8 cellular contexts compared by ENCODE assay signal in genomic region chr1:16206547-16207317, GRCh38. TPM values are rescaled to one million over a fixed set of nuclear protein-coding genes. Genes with fewer than 3 reads are reported as not detected.
DNase-seq lines count a peak whose midpoint lies in the region; ATAC-seq and TF ChIP-seq lines count a peak whose summit lies in the region.

No MANE protein-coding gene starts in this region.

- H3K9me3 ChIP-seq in ovary: no peaks in the 10 kb centered on the region
- no peaks in the 10 kb centered on the region for H3K9me3 ChIP-seq in thyroid gland

- no peaks in the 10 kb centered on the region for H3K36me3 Mint-ChIP-seq in HFFc6 (ENCODE audit: low read depth)
- no peaks in the 10 kb centered on the region for H3K36me3 Mint-ChIP-seq in activated naive CD4-positive, alpha-beta T cell treated with anti-CD3 and anti-CD28 coated beads, Interleukin-2, amount 50 U/mL, for 72 hours

- H3K4me3 ChIP-seq in ovary (peak overlapping the region; percentile 51), thyroid gland (replicated peaks in 1 of 3) (peak overlapping the region in 2 of 3 donors; percentile 34 to 43)

- H3K27ac Mint-ChIP-seq in HFFc6: peak overlapping the region; percentile 99
- H3K27ac Mint-ChIP-seq in activated naive CD4-positive, alpha-beta T cell treated with anti-CD3 and anti-CD28 coated beads, Interleukin-2, amount 50 U/mL, for 72 hours: peak overlapping the region; percentile 89 to 91

- H3K9me3 Mint-ChIP-seq in HFFc6: no peaks in the 10 kb centered on the region
- no peaks in the 10 kb centered on the region for H3K9me3 Mint-ChIP-seq in activated naive CD4-positive, alpha-beta T cell treated with anti-CD3 and anti-CD28 coated beads, Interleukin-2, amount 50 U/mL, for 72 hours

- no peaks in the 10 kb centered on the region for H3K27me3 ChIP-seq in ovary
- no peaks in the 10 kb centered on the region for H3K27me3 ChIP-seq in thyroid gland

- peaks cover 10% of the 10 kb centered on the region; the same call in 1 of the 2 replicates for H3K27me3 Mint-ChIP-seq in HFFc6 (ENCODE audit: insufficient read depth)

- no peak for TF ChIP-seq EP300 in ovary (IDR thresholded peaks at IDR 0.05)

- TF ChIP-seq POLR2A in ovary (IDR thresholded peaks at IDR 0.05) (peak; percentile 52), thyroid gland (IDR thresholded peaks at IDR 0.05) (peak; percentile 32 to 88)

- 0 to 1% (median 1%) methylated on average over 51 to 87 of the region's 87 CpGs for WGBS in ovary, 3 donors
- WGBS in thyroid gland, 2 donors: 0 to 1% methylated on average over 20 to 41 of the region's 87 CpGs

- DNase-seq in GM03348 (ENCODE audit: low spot score): peak; percentile 98
- DNase-seq in HFFc6: peak; percentile 96
- peak; percentile 97 for DNase-seq in NCI-H1048 (lab: John Stamatoyannopoulos, UW)
- DNase-seq in SK-N-DZ (ENCODE audit: low spot score): peak; percentile 93
- peak; percentile 90 to 93 for DNase-seq in activated naive CD4-positive, alpha-beta T cell treated with anti-CD3 and anti-CD28 coated beads, Interleukin-2, amount 50 U/mL, for 72 hours (ENCODE audit: low spot score in 2 of 2)
- DNase-seq in Right ventricle myocardium inferior (ENCODE audit: missing footprints): peak; percentile 99
- DNase-seq in ovary: peak; percentile 98 to 99 (median 99)
- DNase-seq in thyroid gland: peak; percentile 98 to 99

- no peaks in the 10 kb centered on the region for H3K36me3 ChIP-seq in ovary
- H3K36me3 ChIP-seq in thyroid gland: no peaks in the 10 kb centered on the region

- peak; percentile 91 to 92 for ATAC-seq in activated naive CD4-positive, alpha-beta T cell treated with anti-CD3 and anti-CD28 coated beads, Interleukin-2, amount 50 U/mL, for 72 hours
- peak; percentile 96 for ATAC-seq in Right ventricle myocardium inferior

- H3K27ac ChIP-seq in ovary (peak overlapping the region; percentile 76 to 90), thyroid gland (peak overlapping the region; percentile 70 to 94 (median 93))

- H3K4me1 Mint-ChIP-seq in HFFc6 (ENCODE audit: low read depth): peaks cover 5% of the 10 kb centered on the region; the same call in 1 of the 2 replicates

- intact Hi-C loops in Right ventricle myocardium inferior (cut with DNase I): loop anchor here (5.0 kb wide), 2 partner anchors 36 to 161 kb away; partner anchors contain the start of gene SZRD1
- intact Hi-C loops in ovary (cut with DNase I): loop anchor here in 1 of 4 donors (10.0 kb wide), 1 partner anchor 158 kb away; the partner anchor contains the start of gene SZRD1
- intact Hi-C loops in thyroid gland (cut with DNase I): no loop called here

- TF ChIP-seq CTCF in HFFc6 (IDR thresholded peaks at IDR 0.05) (no peak), ovary (IDR thresholded peaks at IDR 0.05) (no peak), thyroid gland (IDR thresholded peaks at IDR 0.05) (no peak)

- H3K4me1 ChIP-seq in ovary (ENCODE audit: insufficient read depth) (peaks cover 5% of the 10 kb centered on the region), thyroid gland (peaks cover 34 to 43% of the 10 kb centered on the region in 2 donors)

- H3K4me3 Mint-ChIP-seq in HFFc6: peak overlapping the region; percentile 89

RNA-seq across cellular contexts. Expression of gene ARHGEF19, which starts 5.7 kb away (rescaled TPM):
- 1 to 10 TPM; 5.5 to 9.0 (median 7.2) TPM for total RNA-seq in HFFc6 (2021; fragmentation: NEBNext Ultra II Directional; extraction: Animal tissue kit (Norgen Biotek cat#: 25700))
- 9.4 and 19.9 TPM in 2 replicates for polyA plus RNA-seq in SK-N-DZ (2014; cell fraction: cytosol; rRNA removed)
- polyA plus RNA-seq in SK-N-DZ (2014; cell fraction: nucleus; rRNA removed): 41.7 and 43.1 TPM in 2 replicates
- total RNA-seq in activated naive CD4-positive, alpha-beta T cell treated with anti-CD3 and anti-CD28 coated beads, Interleukin-2, amount 50 U/mL, for 72 hours: 10 to 100 TPM in 1 of 2 donors, 1 to 10 TPM in 1; 8.4 to 10.1 TPM
- 2.8 TPM for total RNA-seq in Right ventricle myocardium inferior
- total RNA-seq in ovary: 10 to 100 TPM in 5 of 7 donors, 1 to 10 TPM in 2; 6.0 to 30.4 (median 14.6) TPM
- polyA plus RNA-seq in ovary: 10 to 100 TPM in 1 of 2 donors, 1 to 10 TPM in 1; 2.3 to 15.5 TPM
- 10 to 100 TPM; 11.9 to 32.3 (median 17.5) TPM for total RNA-seq in thyroid gland

RNA-seq across cellular contexts. Expression of gene CPLANE2, which starts 30.3 kb away (rescaled TPM):
- 10 to 100 TPM in 1 of 6 experiments, 1 to 10 TPM in 5; 6.5 to 11.8 (median 7.5) TPM for total RNA-seq in HFFc6 (2021; fragmentation: NEBNext Ultra II Directional; extraction: Animal tissue kit (Norgen Biotek cat#: 25700))
- polyA plus RNA-seq in SK-N-DZ (2014; cell fraction: cytosol; rRNA removed): 2.0 and 2.8 TPM in 2 replicates
- 1.5 and 2.3 TPM in 2 replicates for polyA plus RNA-seq in SK-N-DZ (2014; cell fraction: nucleus; rRNA removed)
- 1 to 10 TPM; 3.0 to 4.2 TPM for total RNA-seq in activated naive CD4-positive, alpha-beta T cell treated with anti-CD3 and anti-CD28 coated beads, Interleukin-2, amount 50 U/mL, for 72 hours
- total RNA-seq in Right ventricle myocardium inferior: 11.8 TPM
- 10 to 100 TPM in 4 of 7 donors, 1 to 10 TPM in 3; 4.6 to 12.4 (median 10.5) TPM for total RNA-seq in ovary
- 1 to 10 TPM; 2.6 to 6.6 TPM for polyA plus RNA-seq in ovary
- 10 to 100 TPM in 3 of 4 donors, 1 to 10 TPM in 1; 4.3 to 21.8 (median 15.3) TPM for total RNA-seq in thyroid gland

RNA-seq across cellular contexts. Expression of gene EPHA2, which starts 50.9 kb away (rescaled TPM):
- 100 to 1,000 TPM in 1 of 6 experiments, 10 to 100 TPM in 5; 77.3 to 106 (median 81.2) TPM for total RNA-seq in HFFc6 (2021; fragmentation: NEBNext Ultra II Directional; extraction: Animal tissue kit (Norgen Biotek cat#: 25700))
- 0.08 TPM in 1 of 2 replicates, not detected in the other for polyA plus RNA-seq in SK-N-DZ (2014; cell fraction: cytosol; rRNA removed)
- polyA plus RNA-seq in SK-N-DZ (2014; cell fraction: nucleus; rRNA removed): 0.05 TPM in 1 of 2 replicates, not detected in the other
- total RNA-seq in activated naive CD4-positive, alpha-beta T cell treated with anti-CD3 and anti-CD28 coated beads, Interleukin-2, amount 50 U/mL, for 72 hours: under 1 TPM; 0.07 to 0.16 TPM
- total RNA-seq in Right ventricle myocardium inferior (7.3 TPM), ovary (10 to 100 TPM in 3 of 7 donors, 1 to 10 TPM in 4; 3.9 to 40.7 (median 8.8) TPM), thyroid gland (10 to 100 TPM; 22.3 to 53.2 (median 29.3) TPM)
- polyA plus RNA-seq in ovary: 1 to 10 TPM; 3.8 to 6.1 TPM

Comparison
In these comparisons a context has a peak if more than half of its experiments do, and no peak if none do; other contexts are left out.
1. Peak in every context shown above with its lines: DNase-seq, ATAC-seq, H3K4me3 ChIP-seq and H3K27ac ChIP-seq.